ENCODE assay signal across 1 cellular context in genomic region chr9:93649610-93650261, GRCh38.
TF ChIP-seq lines count a peak whose summit lies in the region.

No MANE protein-coding gene starts in this region.

TF ChIP-seq in WTC11, 78 proteins besides CTCF, POLR2A, EP300 and RAD21 (continued from another document):
- TF ChIP-seq, protein P1, sequence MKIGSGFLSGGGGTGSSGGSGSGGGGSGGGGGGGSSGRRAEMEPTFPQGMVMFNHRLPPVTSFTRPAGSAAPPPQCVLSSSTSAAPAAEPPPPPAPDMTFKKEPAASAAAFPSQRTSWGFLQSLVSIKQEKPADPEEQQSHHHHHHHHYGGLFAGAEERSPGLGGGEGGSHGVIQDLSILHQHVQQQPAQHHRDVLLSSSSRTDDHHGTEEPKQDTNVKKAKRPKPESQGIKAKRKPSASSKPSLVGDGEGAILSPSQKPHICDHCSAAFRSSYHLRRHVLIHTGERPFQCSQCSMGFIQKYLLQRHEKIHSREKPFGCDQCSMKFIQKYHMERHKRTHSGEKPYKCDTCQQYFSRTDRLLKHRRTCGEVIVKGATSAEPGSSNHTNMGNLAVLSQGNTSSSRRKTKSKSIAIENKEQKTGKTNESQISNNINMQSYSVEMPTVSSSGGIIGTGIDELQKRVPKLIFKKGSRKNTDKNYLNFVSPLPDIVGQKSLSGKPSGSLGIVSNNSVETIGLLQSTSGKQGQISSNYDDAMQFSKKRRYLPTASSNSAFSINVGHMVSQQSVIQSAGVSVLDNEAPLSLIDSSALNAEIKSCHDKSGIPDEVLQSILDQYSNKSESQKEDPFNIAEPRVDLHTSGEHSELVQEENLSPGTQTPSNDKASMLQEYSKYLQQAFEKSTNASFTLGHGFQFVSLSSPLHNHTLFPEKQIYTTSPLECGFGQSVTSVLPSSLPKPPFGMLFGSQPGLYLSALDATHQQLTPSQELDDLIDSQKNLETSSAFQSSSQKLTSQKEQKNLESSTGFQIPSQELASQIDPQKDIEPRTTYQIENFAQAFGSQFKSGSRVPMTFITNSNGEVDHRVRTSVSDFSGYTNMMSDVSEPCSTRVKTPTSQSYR (CRISPR knock-in tag; IDR thresholded peaks at IDR 0.05) = no peak
